Comparison of ENCODE assay signal across 8 cellular contexts in the genomic region with DNA sequence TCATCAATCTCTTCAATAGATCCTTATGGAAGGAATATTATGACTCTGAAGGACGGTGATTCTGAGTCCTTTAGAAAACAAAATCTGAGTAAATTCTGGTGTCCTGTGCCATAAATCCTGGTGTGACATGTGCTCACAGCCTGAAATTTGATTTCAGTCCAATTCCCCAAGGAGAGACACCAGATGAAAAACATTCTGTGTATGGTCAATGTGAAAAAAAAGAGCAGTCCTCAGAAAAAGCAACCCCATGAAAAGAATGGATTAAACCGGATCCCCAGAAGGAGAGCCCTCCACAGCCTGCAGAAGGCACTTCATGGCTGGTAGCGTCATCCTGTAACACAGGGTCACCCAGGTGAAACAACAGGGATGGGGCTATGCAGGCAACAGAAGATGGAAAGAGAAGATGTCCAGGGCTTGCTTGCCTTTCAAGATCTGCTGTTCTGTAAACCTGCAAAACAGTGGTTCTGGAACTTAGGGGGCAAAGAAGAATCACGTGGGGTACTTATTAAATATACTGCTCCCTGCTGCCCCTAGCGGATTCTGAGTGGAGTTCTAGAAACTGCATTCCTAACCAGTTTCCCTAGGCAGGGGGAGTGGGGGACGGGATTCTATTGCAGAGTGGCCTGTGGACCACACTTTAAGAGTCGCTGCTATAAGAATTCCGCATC.
DNase-seq lines count a peak whose midpoint lies in the region; ATAC-seq, FAIRE-seq and TF ChIP-seq lines count a peak whose summit lies in the region.

No MANE protein-coding gene starts in this region.

- H3K27me3 ChIP-seq in AG04450 (ENCODE audit: control insufficient read depth, insufficient read depth, low read length) (no peaks in the 10 kb centered on the region), testis (no peaks in the 10 kb centered on the region)

- WGBS in testis, 2 donors, result 47 to 50% methylated on average over 8 of the region's 8 CpGs

- BruUV-seq in OCI-LY7 (replicated peaks; lab: Mats Ljungman, UMichigan), result no TSS peak

- ATAC-seq in HG03196 (IDR thresholded peaks at IDR 0.05; ENCODE audit: unreplicated experiment), result peak; percentile 65

- TF ChIP-seq CTCF in AG04450 (IDR thresholded peaks at IDR 0.05; ENCODE audit: low read depth, low read length), result peak; percentile 45
- peak; percentile 80 for TF ChIP-seq CTCF in OCI-LY7 (conservative IDR thresholded peaks at IDR 0.05; ENCODE audit: low read length)
- peak; percentile 47 to 54 (median 49) for TF ChIP-seq CTCF in testis (IDR thresholded peaks at IDR 0.05)

- intact Hi-C loops in OCI-LY7 (cut with micrococcal nuclease; ENCODE audit: unreplicated experiment), result no loop called here
- intact Hi-C loops in testis (cut with DNase I; ENCODE audit: low total_unique reads), result no loop called here

- TF ChIP-seq POLR2A in testis (IDR thresholded peaks at IDR 0.05), result no peak

- H3K9me3 ChIP-seq in AG04450 (ENCODE audit: control insufficient read depth, insufficient read depth, low read length) (no peaks in the 10 kb centered on the region), OCI-LY7 (ENCODE audit: low read length) (no peaks in the 10 kb centered on the region), testis (no peaks in the 10 kb centered on the region)

- H3K4me1 ChIP-seq in OCI-LY7 (ENCODE audit: insufficient read depth, low read length, poor library complexity, severe bottlenecking), result no peaks in the 10 kb centered on the region
- H3K4me1 ChIP-seq in testis, result no peaks in the 10 kb centered on the region

- DNase-seq in AG04450 (ENCODE audit: low read depth, low spot score) (no peak), GM18507 (ENCODE audit: extremely low spot score, insufficient read length, low read depth) (peak; percentile 23), OCI-LY7 (ENCODE audit: low spot score) (peak; percentile 55), caudate nucleus (lab: John Stamatoyannopoulos, UW) (peak in 5 of 61 donors; percentile 26 to 62 (median 35)), kidney glomerular epithelial cell (lab: John Stamatoyannopoulos, UW) (peak; percentile 1), testis (peak; percentile 54), NCI-H226 (no peak)

- no peak overlapping the region for H3K4me2 ChIP-seq in OCI-LY7 (ENCODE audit: low read length)

- H3K4me3 ChIP-seq in AG04450 (ENCODE audit: low read depth, low read length), result no peak overlapping the region
- no peak overlapping the region for H3K4me3 ChIP-seq in OCI-LY7 (ENCODE audit: low read depth, low read length, poor library complexity, severe bottlenecking)
- H3K4me3 ChIP-seq in testis, result peak overlapping the region; percentile 8 to 21

- H3K36me3 ChIP-seq in OCI-LY7 (ENCODE audit: insufficient read depth, low read length), result no peaks in the 10 kb centered on the region
- H3K36me3 ChIP-seq in testis (ENCODE audit: low read depth, missing control alignments), result no peaks in the 10 kb centered on the region

- H2AFZ ChIP-seq in OCI-LY7 (ENCODE audit: low read length), result no peak overlapping the region

- H4K20me1 ChIP-seq in OCI-LY7 (ENCODE audit: insufficient read depth, low read length), result no peaks in the 10 kb centered on the region

- peak; percentile 70 for FAIRE-seq in GM18507 (lab: Jason Lieb, UNC)

- no peaks in the 10 kb centered on the region for H3K79me2 ChIP-seq in OCI-LY7 (ENCODE audit: insufficient read depth, low read depth, low read length)

- POLR2A ChIA-PET in AG04450 (lab: Yijun Ruan, JAX), result no interaction called here
- POLR2A ChIA-PET in OCI-LY7 (lab: Charles Lee), result interaction anchor here (1.2 kb wide), 1 partner anchor 10 kb away, joined by 3 read pairs; no protein-coding TSS in a partner anchor

- CTCF ChIA-PET in AG04450 (lab: Charles Lee) (no interaction called here), OCI-LY7 (lab: Charles Lee; ENCODE audit: unreplicated experiment) (no interaction called here)

- no peaks in the 10 kb centered on the region for H3K9me2 ChIP-seq in OCI-LY7 (ENCODE audit: insufficient read depth, low read length)

- H3K27ac ChIP-seq in AG04450 (ENCODE audit: low read depth, low read length) (no peak overlapping the region), OCI-LY7 (ENCODE audit: low read depth, low read length, poor library complexity, severe bottlenecking) (no peak overlapping the region), caudate nucleus (ENCODE audit: low read depth, low read length) (peak overlapping the region; percentile 63), testis (no peak overlapping the region)

Comparison
In these comparisons a context has a peak if more than half of its experiments do, and no peak if none do; other contexts are left out.
1. DNase-seq: peak in GM18507 (single experiment), OCI-LY7 (single experiment), kidney glomerular epithelial cell (single experiment) and testis (single experiment); none in AG04450 (single experiment) and NCI-H226 (single experiment).
2. H3K4me3 ChIP-seq: peak in testis (2 of 2); none in AG04450 (single experiment) and OCI-LY7 (single experiment).
3. Peak in every context shown above with its lines, with median percentiles within 50 percentile points of each other: CTCF ChIP-seq.